9 cellular contexts compared by ENCODE assay signal in the genomic region with DNA sequence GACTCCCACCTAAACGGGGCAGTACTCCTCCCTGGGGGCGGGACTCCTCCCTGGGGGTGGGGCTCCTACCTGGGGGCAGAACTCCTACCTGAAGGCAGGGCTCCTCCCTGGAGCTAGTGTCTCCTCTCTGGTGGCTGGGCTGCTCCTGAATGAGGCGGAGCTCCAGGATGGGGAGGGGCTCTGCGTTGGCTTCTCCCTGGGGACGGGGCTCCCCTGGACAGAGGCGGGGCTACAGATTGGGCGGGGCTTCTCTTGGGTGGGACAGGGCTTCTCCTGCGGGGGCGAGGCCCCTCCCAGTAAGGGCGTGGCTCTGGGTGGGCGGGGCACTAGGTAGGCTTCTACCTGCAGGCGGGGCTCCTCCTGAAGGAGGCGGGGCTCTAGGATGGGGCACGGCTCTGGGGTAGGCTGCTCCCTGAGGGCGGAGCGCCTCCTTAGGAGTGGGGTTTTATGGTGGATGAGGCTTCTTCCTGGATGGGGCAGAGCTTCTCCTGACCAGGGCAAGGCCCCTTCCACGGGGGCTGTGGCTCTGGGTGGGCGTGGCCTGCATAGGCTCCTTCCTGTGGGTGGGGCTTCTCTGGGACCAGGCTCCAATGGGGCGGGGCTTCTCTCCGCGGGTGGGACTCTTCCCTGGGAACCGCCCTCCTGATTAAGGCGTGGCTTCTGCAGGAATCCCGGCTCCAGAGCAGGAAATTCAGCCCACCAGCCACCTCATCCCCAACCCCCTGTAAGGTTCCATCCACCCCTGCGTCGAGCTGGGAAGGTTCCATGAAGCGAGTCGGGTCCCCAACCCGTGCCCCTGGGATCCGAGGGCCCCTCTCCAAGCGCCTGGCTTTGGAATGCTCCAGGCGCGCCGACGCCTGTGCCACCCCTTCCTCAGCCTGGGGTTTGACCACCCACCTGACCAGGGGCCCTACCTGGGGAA. TPM values are rescaled to one million over a fixed set of nuclear protein-coding genes. Genes with fewer than 3 reads are reported as not detected.
DNase-seq lines count a peak whose midpoint lies in the region; ATAC-seq and TF ChIP-seq lines count a peak whose summit lies in the region.
"Had no signal": no experiment of that assay in that cellular context is flagged by ENCODE, and none has a peak within 500 bp of the region (broad histone marks: within the 10 kb centered on the region; RNA-seq: fewer than 3 reads in every experiment).

No MANE protein-coding gene starts in this region.

- ATAC-seq in activated B cell treated with CpG ODN at 0.5 μM for 24 hours (ENCODE audit: low read depth) (peak; percentile 70), GM21367 (IDR thresholded peaks at IDR 0.05; ENCODE audit: unreplicated experiment) (no peak)

- peaks cover 3% of the 10 kb centered on the region in 2 donors for H3K36me3 Mint-ChIP-seq in CD14-positive monocyte
- H3K36me3 Mint-ChIP-seq in activated B cell treated with CpG ODN at 0.5 μM for 24 hours (ENCODE audit: low read depth) = no peaks in the 10 kb centered on the region
- H3K36me3 Mint-ChIP-seq in dendritic cell treated with granulocyte-macrophage colony-stimulating factor and Interleukin-4, amounts not matched to agents 40 ng/mL and 50 ng/mL, for 4 days (ENCODE audit: low read depth) = no peaks in the 10 kb centered on the region

- no peak for TF ChIP-seq EP300 in stomach (IDR thresholded peaks at IDR 0.05)

- intact Hi-C loops in CD14-positive monocyte (cut with micrococcal nuclease) = loop anchor here in 1 of 2 donors (10.0 kb wide), 1 partner anchor 305 kb away; no protein-coding TSS in a partner anchor
- intact Hi-C loops in activated B cell treated with CpG ODN at 0.5 μM for 24 hours (cut with micrococcal nuclease) = loop anchor here (2.0 kb wide), 1 partner anchor 23 kb away; the partner anchor contains the start of gene ARF1
- intact Hi-C loops in dendritic cell treated with granulocyte-macrophage colony-stimulating factor and Interleukin-4, amounts not matched to agents 40 ng/mL and 50 ng/mL, for 4 days (cut with micrococcal nuclease) = no loop called here
- intact Hi-C loops in stomach (cut with DNase I; ENCODE audit: low total_unique reads) = no loop called here

- H3K4me3 ChIP-seq in HUES64 (ENCODE audit: low read length) = peak overlapping the region; percentile 63
- peak overlapping the region; percentile 36 to 59 (median 44) for H3K4me3 ChIP-seq in stomach

- H3K4me1 Mint-ChIP-seq in CD14-positive monocyte (peaks cover 11% of the 10 kb centered on the region), activated B cell treated with CpG ODN at 0.5 μM for 24 hours (peaks cover 15% of the 10 kb centered on the region)
- H3K4me1 Mint-ChIP-seq in dendritic cell treated with granulocyte-macrophage colony-stimulating factor and Interleukin-4, amounts not matched to agents 40 ng/mL and 50 ng/mL, for 4 days (ENCODE audit: low read depth) = peaks cover 11% of the 10 kb centered on the region

- no peak for TF ChIP-seq POLR2A in stomach (IDR thresholded peaks at IDR 0.05)

- H3K27me3 ChIP-seq in HUES64 (ENCODE audit: insufficient read depth, low read length) (peaks cover 94% of the 10 kb centered on the region), stomach (peaks cover 11 to 77% (median 62%) of the 10 kb centered on the region in 3 donors)

- no peak for TF ChIP-seq CTCF in CD14-positive monocyte (IDR thresholded peaks at IDR 0.05)
- TF ChIP-seq CTCF in activated B cell treated with CpG ODN at 0.5 μM for 24 hours (IDR thresholded peaks at IDR 0.05) = no peak
- no peak for TF ChIP-seq CTCF in stomach (IDR thresholded peaks at IDR 0.05)

- H3K27ac ChIP-seq in HUES64 (ENCODE audit: low read depth, low read length) (no peak overlapping the region), stomach (peak overlapping the region; percentile 56 to 76 (median 72))

- H3K27me3 Mint-ChIP-seq in CD14-positive monocyte (ENCODE audit: low read depth in 3 of 3) = peaks cover 55 to 72% (median 65%) of the 10 kb centered on the region in 3 donors
- peaks cover 29% of the 10 kb centered on the region for H3K27me3 Mint-ChIP-seq in activated B cell treated with CpG ODN at 0.5 μM for 24 hours
- peaks cover 73% of the 10 kb centered on the region for H3K27me3 Mint-ChIP-seq in dendritic cell treated with granulocyte-macrophage colony-stimulating factor and Interleukin-4, amounts not matched to agents 40 ng/mL and 50 ng/mL, for 4 days

- DNase-seq in CD14-positive monocyte (ENCODE audit: low spot score) (no peak), activated B cell treated with CpG ODN at 0.5 μM for 24 hours (peak; percentile 33), mucosa of gallbladder (ENCODE audit: low spot score) (peak; percentile 96), stomach (peak; percentile 100)
- DNase-seq in NK-92 treated with Interleukin-12 subunit alpha and Interleukin-12 subunit beta, amount 100 ng/mL, for 24 hours (lab: John Stamatoyannopoulos, UW) = no peak

- H3K36me3 ChIP-seq in HUES64 (ENCODE audit: insufficient read depth, low read length) (no peaks in the 10 kb centered on the region), stomach (no peaks in the 10 kb centered on the region)

- POLR2A ChIA-PET in activated B cell treated with CpG ODN at 0.5 μM for 24 hours (lab: Charles Lee) = interaction anchor here (0.5 to 1.0 kb wide), 2 partner anchors 22 to 119 kb away, joined by 3 to 5 read pairs; no protein-coding TSS in a partner anchor

- H3K9me3 ChIP-seq in HUES64 (ENCODE audit: insufficient read depth, low read depth, low read length) (no peaks in the 10 kb centered on the region), stomach (no peaks in the 10 kb centered on the region)

- H3K4me3 Mint-ChIP-seq in CD14-positive monocyte (peak overlapping the region; percentile 74), activated B cell treated with CpG ODN at 0.5 μM for 24 hours (peak overlapping the region; percentile 56)
- H3K4me3 Mint-ChIP-seq in dendritic cell treated with granulocyte-macrophage colony-stimulating factor and Interleukin-4, amounts not matched to agents 40 ng/mL and 50 ng/mL, for 4 days = peak overlapping the region; percentile 69

- H3K4me1 ChIP-seq in HUES64 (ENCODE audit: insufficient read depth, low read length) (no peaks in the 10 kb centered on the region), stomach (peaks cover 20 to 27% (median 25%) of the 10 kb centered on the region in 4 donors)

- H3K9ac ChIP-seq in HUES64 (ENCODE audit: low read depth, low read length) = peak overlapping the region; percentile 22; the same call in 1 of the 2 replicates

- CTCF ChIA-PET in activated B cell treated with CpG ODN at 0.5 μM for 24 hours (lab: Charles Lee) = no interaction called here

- 49% methylated on average over 35 of the region's 35 CpGs for WGBS in HUES64
- 2 to 11% (median 4%) methylated on average over 18 to 35 of the region's 35 CpGs for WGBS in stomach, 5 donors

- H3K27ac Mint-ChIP-seq in CD14-positive monocyte (peak overlapping the region in 1 of 7 donors; percentile 41), activated B cell treated with CpG ODN at 0.5 μM for 24 hours (no peak overlapping the region)
- no peak overlapping the region for H3K27ac Mint-ChIP-seq in dendritic cell treated with granulocyte-macrophage colony-stimulating factor and Interleukin-4, amounts not matched to agents 40 ng/mL and 50 ng/mL, for 4 days

- H3K9me3 Mint-ChIP-seq in CD14-positive monocyte (peaks cover 0 to 28% (median 17%) of the 10 kb centered on the region in 7 donors), activated B cell treated with CpG ODN at 0.5 μM for 24 hours (no peaks in the 10 kb centered on the region)
- H3K9me3 Mint-ChIP-seq in dendritic cell treated with granulocyte-macrophage colony-stimulating factor and Interleukin-4, amounts not matched to agents 40 ng/mL and 50 ng/mL, for 4 days = no peaks in the 10 kb centered on the region

RNA-seq across cellular contexts. Expression of gene ARF1, which starts 22.7 kb away (rescaled TPM):
- polyA plus RNA-seq in CD14-positive monocyte (100 to 1,000 TPM; 580 to 603 TPM), stomach (100 to 1,000 TPM; 230 to 310 (median 271) TPM)
- 237 TPM for polyA plus RNA-seq in HUES64 (2013, experiment 1 of 2)
- 240 TPM for polyA plus RNA-seq in HUES64 (2013, experiment 2 of 2)
- total RNA-seq in activated B cell treated with CpG ODN at 0.5 μM for 24 hours (209 and 213 TPM in 2 replicates), mucosa of gallbladder (419 TPM), stomach (100 to 1,000 TPM; 111 to 289 (median 131) TPM)

RNA-seq across cellular contexts. Expression of gene C1orf35, which starts 43.3 kb away (rescaled TPM):
- polyA plus RNA-seq in CD14-positive monocyte (10 to 100 TPM in 1 of 2 donors, 1 to 10 TPM in 1; 6.9 to 10.6 TPM), stomach (10 to 100 TPM; 12.8 to 30.5 (median 20.0) TPM)
- polyA plus RNA-seq in HUES64 (2013, experiment 1 of 2) = 21.1 TPM
- 18.2 TPM for polyA plus RNA-seq in HUES64 (2013, experiment 2 of 2)
- total RNA-seq in activated B cell treated with CpG ODN at 0.5 μM for 24 hours (11.9 and 13.3 TPM in 2 replicates), mucosa of gallbladder (22.4 TPM), stomach (10 to 100 TPM in 2 of 5 donors, 1 to 10 TPM in 2, under 1 TPM in 1; 0.58 to 94.7 (median 5.0) TPM)

RNA-seq across cellular contexts. Expression of gene MRPL55, which starts 49.3 kb away (rescaled TPM):
- polyA plus RNA-seq in CD14-positive monocyte (100 to 1,000 TPM in 1 of 2 donors, 10 to 100 TPM in 1; 99.8 to 104 TPM), stomach (100 to 1,000 TPM; 136 to 158 (median 156) TPM)
- 47.5 TPM for polyA plus RNA-seq in HUES64 (2013, experiment 1 of 2)
- polyA plus RNA-seq in HUES64 (2013, experiment 2 of 2) = 53.4 TPM
- total RNA-seq in activated B cell treated with CpG ODN at 0.5 μM for 24 hours (34.0 and 34.3 TPM in 2 replicates), mucosa of gallbladder (56.1 TPM), stomach (100 to 1,000 TPM in 1 of 5 donors, 10 to 100 TPM in 4; 18.7 to 101 (median 77.4) TPM)

RNA-seq across cellular contexts. Expression of gene WNT3A, which starts 53.0 kb away (rescaled TPM):
- polyA plus RNA-seq in CD14-positive monocyte (not detected), stomach (under 1 TPM in 2 of 3 donors, not detected in 1; 0.31 to 0.90 TPM)
- polyA plus RNA-seq in HUES64 (2013, experiment 1 of 2) = 3.4 TPM
- polyA plus RNA-seq in HUES64 (2013, experiment 2 of 2) = 3.3 TPM
- total RNA-seq in activated B cell treated with CpG ODN at 0.5 μM for 24 hours (not detected in 2 replicates), mucosa of gallbladder (0.06 TPM), stomach (not detected)
- total RNA-seq: dermis microvascular lymphatic vessel endothelial cell had no signal

Comparison
In these comparisons a context has a peak if more than half of its experiments do, and no peak if none do; other contexts are left out.
1. DNase-seq: peak in activated B cell treated with CpG ODN at 0.5 μM for 24 hours (single experiment), mucosa of gallbladder (single experiment) and stomach (single experiment); none in CD14-positive monocyte (single experiment) and NK-92 treated with Interleukin-12 subunit alpha and Interleukin-12 subunit beta, amount 100 ng/mL, for 24 hours (single experiment).
2. Peak in every context shown above with its lines, with median percentiles within 50 percentile points of each other: H3K4me3 Mint-ChIP-seq.